ENCODE assay signal across 1 cellular context in genomic region chr17:81675515-81676221, GRCh38.
TF ChIP-seq lines count a peak whose summit lies in the region.
"Not testable (repeated sequence)": the region's sequence is repeated elsewhere in the genome, so short reads cannot be mapped to it uniquely, and the experiment has no call there.

No MANE protein-coding gene starts in this region.

TF ChIP-seq in HepG2, 621 proteins besides CTCF, POLR2A, EP300 and RAD21:
- TF ChIP-seq SAP130 (CRISPR knock-in tag; IDR thresholded peaks at IDR 0.05; ENCODE audit: low read depth) (peak; percentile 55; the same call in 1 of the 2 replicates), KDM2A (CRISPR knock-in tag; IDR thresholded peaks at IDR 0.05; ENCODE audit: borderline replicate concordance, low read depth) (peak; percentile 78), BCL3 (CRISPR knock-in tag; IDR thresholded peaks at IDR 0.05) (0 out of 2 replicates have a peak, but pooled peaks have one; percentile 24), CBX5 (CRISPR knock-in tag; IDR thresholded peaks at IDR 0.05; ENCODE audit: borderline replicate concordance) (peak; percentile 37; the same call in 1 of the 2 replicates), SSRP1 (CRISPR knock-in tag; IDR thresholded peaks at IDR 0.05) (0 out of 2 replicates have a peak, but pooled peaks have one; percentile 72), STAG1 (CRISPR knock-in tag; IDR thresholded peaks at IDR 0.05) (peak; percentile 72), HMGXB4 (CRISPR knock-in tag; IDR thresholded peaks at IDR 0.05; ENCODE audit: borderline replicate concordance in 1 of 2, low read depth in 1 of 2) (peak in 1 of 2 experiments; percentile 60; a peak in 1 of 4 replicates), ZNF574 (CRISPR knock-in tag; IDR thresholded peaks at IDR 0.05) (peak; percentile 41; the same call in 1 of the 2 replicates), ZBTB33 (CRISPR knock-in tag; IDR thresholded peaks at IDR 0.05) (peak; percentile 94), ZGPAT (CRISPR knock-in tag; IDR thresholded peaks at IDR 0.05) (peak; percentile 55; the same call in 1 of the 2 replicates), ZNF687 (CRISPR knock-in tag; IDR thresholded peaks at IDR 0.05) (0 out of 2 replicates have a peak, but pooled peaks have one; percentile 8), HINFP (CRISPR knock-in tag; IDR thresholded peaks at IDR 0.05; ENCODE audit: low read depth) (peak; percentile 61; the same call in 1 of the 2 replicates), SMC3 (IDR thresholded peaks at IDR 0.05; ENCODE audit: low read length) (peak; percentile 47), ZBTB38 (CRISPR knock-in tag; IDR thresholded peaks at IDR 0.05) (peak; percentile 45; the same call in 1 of the 2 replicates), ZNF547 (CRISPR knock-in tag; IDR thresholded peaks at IDR 0.05) (0 out of 2 replicates have a peak, but pooled peaks have one; percentile 44), AGO2 (optimal IDR thresholded peaks at IDR 0.05; ENCODE audit: low read depth, low read length) (peak; percentile 9), MXD4 (CRISPR knock-in tag; IDR thresholded peaks at IDR 0.05) (0 out of 2 replicates have a peak, but pooled peaks have one; percentile 36), FOXA1 (CRISPR knock-in tag; IDR thresholded peaks at IDR 0.05) (peak; percentile 74), GABPA (IDR thresholded peaks at IDR 0.05; ENCODE audit: low read depth, low read length) (0 out of 2 replicates have a peak, but pooled peaks have one; percentile 7), ZNF784 (CRISPR knock-in tag; IDR thresholded peaks at IDR 0.05; ENCODE audit: borderline replicate concordance) (0 out of 2 replicates have a peak, but pooled peaks have one; percentile 22), ZNF792 (CRISPR knock-in tag; IDR thresholded peaks at IDR 0.05) (0 out of 2 replicates have a peak, but pooled peaks have one; percentile 33), ZNF598 (CRISPR knock-in tag; IDR thresholded peaks at IDR 0.05; ENCODE audit: borderline replicate concordance) (0 out of 2 replicates have a peak, but pooled peaks have one; percentile 71), KAT7 (CRISPR knock-in tag; IDR thresholded peaks at IDR 0.05; ENCODE audit: borderline replicate concordance) (peak; percentile 37; the same call in 1 of the 2 replicates), FOXA3 (CRISPR knock-in tag; IDR thresholded peaks at IDR 0.05) (peak; percentile 78)
- not testable (repeated sequence) for TF ChIP-seq FOXA1 (IDR thresholded peaks at IDR 0.05); GABPA (CRISPR knock-in tag; IDR thresholded peaks at IDR 0.05; ENCODE audit: low read depth)
TF ChIP-seq in HepG2: peak in this region for 24; not testable (repeated sequence) for 597.
